15 cellular contexts compared by ENCODE assay signal in genomic region chr14:54667764-54668163, GRCh38.
"Had no signal": no experiment of that assay in that cellular context is flagged by ENCODE, and none has a peak within 500 bp of the region (broad histone marks: within the 10 kb centered on the region; RNA-seq: fewer than 3 reads in every experiment).

No MANE protein-coding gene starts in this region.

- H3K36me3 Mint-ChIP-seq: T-cell had no signal

- ATAC-seq: body of pancreas; mucosa of descending colon; stimulated activated naive B cell treated with anti-CD40 and anti-IgM and Interleukin-4, amounts not matched to agents 10 μg/mL and 1 μg/mL and 100 μg/mL, for 72 hours; T-cell had no signal

- H3K4me1 ChIP-seq: body of pancreas had no signal

- H3K9me3 ChIP-seq: body of pancreas, mucosa of descending colon, transverse colon had no signal

- H3K27ac ChIP-seq: body of pancreas had no signal

- H3K4me3 Mint-ChIP-seq: activated naive CD8-positive, alpha-beta T cell; stimulated activated naive B cell treated with anti-CD40 and anti-IgM and Interleukin-4, amounts not matched to agents 10 μg/mL and 1 μg/mL and 100 μg/mL, for 72 hours; T-cell had no signal

- DNase-seq: activated CD4-positive, alpha-beta T cell treated with anti-CD3 and anti-CD28 coated beads, Interleukin-2, amount 50 U/mL, for 1 hour; activated gamma-delta T cell treated with Interleukin-2 at 50 U/mL for 16 hours; amniotic stem cell; body of pancreas; central memory CD4-positive, alpha-beta T cell; cortex of kidney; effector memory CD4-positive, alpha-beta T cell; foreskin melanocyte; mucosa of descending colon; stimulated activated CD4-positive, alpha-beta T cell treated with anti-CD3 and anti-CD28 coated beads, Interleukin-4, amount 100 ng/mL, for 1 hour; stimulated activated naive B cell treated with anti-CD40 and anti-IgM and Interleukin-4, amounts not matched to agents 10 μg/mL and 1 μg/mL and 100 μg/mL, for 72 hours; T-cell; T-helper 9 cell; transverse colon had no signal

- H3K36me3 ChIP-seq: transverse colon had no signal

- H3K4me3 ChIP-seq: body of pancreas, mucosa of descending colon, transverse colon had no signal

- H3K27me3 ChIP-seq: body of pancreas, transverse colon had no signal

- H3K27ac Mint-ChIP-seq: activated naive CD8-positive, alpha-beta T cell; stimulated activated naive B cell treated with anti-CD40 and anti-IgM and Interleukin-4, amounts not matched to agents 10 μg/mL and 1 μg/mL and 100 μg/mL, for 72 hours; T-cell had no signal

- H3K9me3 Mint-ChIP-seq: stimulated activated naive B cell treated with anti-CD40 and anti-IgM and Interleukin-4, amounts not matched to agents 10 μg/mL and 1 μg/mL and 100 μg/mL, for 72 hours; T-cell had no signal

- H3K27me3 Mint-ChIP-seq: stimulated activated naive B cell treated with anti-CD40 and anti-IgM and Interleukin-4, amounts not matched to agents 10 μg/mL and 1 μg/mL and 100 μg/mL, for 72 hours had no signal
